20 cellular contexts compared by ENCODE assay signal in genomic region chr11:11481371-11481770, GRCh38.
A peak's percentile ranks its signal among the peaks of the same experiment; 100 is the strongest.
DNase-seq lines count a peak whose midpoint lies in the region; TF ChIP-seq lines count a peak whose summit lies in the region.
"Had no signal": no experiment of that assay in that cellular context is flagged by ENCODE, and none has a peak within 500 bp of the region (broad histone marks: within the 10 kb centered on the region; RNA-seq: fewer than 3 reads in every experiment).

No MANE protein-coding gene starts in this region.

- H3F3A ChIP-seq in smooth muscle cell (ENCODE audit: low read depth): no peaks in the 10 kb centered on the region

- no peak overlapping the region for H3K9ac ChIP-seq in smooth muscle cell (ENCODE audit: low read depth)

- no peaks in the 10 kb centered on the region for H3K36me3 Mint-ChIP-seq in chondrocyte (ENCODE audit: low read depth)
- H3K36me3 Mint-ChIP-seq: CD4-positive, CD25-positive, alpha-beta regulatory T cell had no signal

- no peak overlapping the region for H3K4me3 Mint-ChIP-seq in chondrocyte (ENCODE audit: unreplicated experiment)
- H3K4me3 Mint-ChIP-seq: B cell; CD4-positive, CD25-positive, alpha-beta regulatory T cell had no signal

- no peaks in the 10 kb centered on the region for H3K9me3 Mint-ChIP-seq in chondrocyte (ENCODE audit: low read depth)

- POLR2A ChIA-PET in HEK293 (lab: Yijun Ruan, JAX): no interaction called here

- peaks cover 10% of the 10 kb centered on the region for H4K20me1 ChIP-seq in smooth muscle cell (ENCODE audit: low read depth)

- H3K27ac Mint-ChIP-seq in chondrocyte (ENCODE audit: unreplicated experiment): peak overlapping the region; percentile 65
- H3K27ac Mint-ChIP-seq: B cell; CD4-positive, CD25-positive, alpha-beta regulatory T cell had no signal

- no peaks in the 10 kb centered on the region for H3K36me3 ChIP-seq in HEK293 (ENCODE audit: control insufficient read depth in 2 of 2, insufficient read depth in 1 of 2, low read length in 2 of 2)
- H3K36me3 ChIP-seq in left ventricle myocardium inferior: no peaks in the 10 kb centered on the region
- no peaks in the 10 kb centered on the region for H3K36me3 ChIP-seq in smooth muscle cell (ENCODE audit: low read depth)
- H3K36me3 ChIP-seq: SJCRH30 had no signal

- no peak overlapping the region for H3K4me2 ChIP-seq in smooth muscle cell

- H2AFZ ChIP-seq in smooth muscle cell (ENCODE audit: low read depth): no peak overlapping the region

- intact Hi-C loops in left ventricle myocardium inferior (cut with micrococcal nuclease): no loop called here

- H3K27ac ChIP-seq in HEK293 (ENCODE audit: extremely low read depth, low read depth, low read length) (no peak overlapping the region), left ventricle myocardium inferior (replicated peaks) (peak overlapping the region; percentile 70), smooth muscle cell (ENCODE audit: low read depth) (peak overlapping the region; percentile 61)
- H3K27ac ChIP-seq: HL-60, SJCRH30 had no signal

- H3K79me2 ChIP-seq in smooth muscle cell (ENCODE audit: low read depth): no peaks in the 10 kb centered on the region

- H3K27me3 Mint-ChIP-seq in chondrocyte (ENCODE audit: low read depth): no peaks in the 10 kb centered on the region
- H3K27me3 Mint-ChIP-seq: CD4-positive, CD25-positive, alpha-beta regulatory T cell had no signal

- TF ChIP-seq CTCF in HEK293 (tag by site-specific recombination; IDR thresholded peaks at IDR 0.05) (no peak), chondrocyte (IDR thresholded peaks at IDR 0.05) (no peak), left ventricle myocardium inferior (IDR thresholded peaks at IDR 0.05; ENCODE audit: borderline replicate concordance) (no peak), smooth muscle cell (IDR thresholded peaks at IDR 0.05; ENCODE audit: borderline replicate concordance, insufficient read depth, poor library complexity, severe bottlenecking) (no peak)

- DNase-seq in chondrocyte (ENCODE audit: low spot score) (no peak), left ventricle myocardium inferior (peak; percentile 29), smooth muscle cell (lab: John Stamatoyannopoulos, UW; ENCODE audit: unreplicated experiment) (no peak), NAMALWA (ENCODE audit: low spot score) (no peak), midbrain (lab: John Stamatoyannopoulos, UW) (no peak), nucleus accumbens (lab: John Stamatoyannopoulos, UW) (no peak)
- DNase-seq: Caco-2; CD4-positive, CD25-positive, alpha-beta regulatory T cell; DMS53; HCEC 1CT; NCI-H146; NCI-H2081; NCI-H524 treated with DMSO at 0.1 percent for 48 hours; NK-92 treated with Interleukin-12 subunit alpha and Interleukin-12 subunit beta, amount 100 ng/mL, for 24 hours; OCI-M1; RPMI8226; SJCRH30 had no signal

- H3K4me3 ChIP-seq in HEK293 (ENCODE audit: low read depth, low read length): no peak overlapping the region
- H3K4me3 ChIP-seq in left ventricle myocardium inferior: no peak overlapping the region
- no peak overlapping the region for H3K4me3 ChIP-seq in smooth muscle cell
- H3K4me3 ChIP-seq: SJCRH30 had no signal

- CTCF ChIA-PET in HEK293 (lab: Yijun Ruan, JAX): interaction anchor here (0.9 kb wide), 1 partner anchor 306 kb away, joined by 3 read pairs; no protein-coding TSS in a partner anchor

- H3K27me3 ChIP-seq in left ventricle myocardium inferior (ENCODE audit: low read depth) (no peaks in the 10 kb centered on the region), smooth muscle cell (ENCODE audit: low read depth) (no peaks in the 10 kb centered on the region)
- H3K27me3 ChIP-seq: SJCRH30 had no signal

- H3K4me1 ChIP-seq in HEK293 (ENCODE audit: control insufficient read depth, insufficient read depth, low read length) (no peaks in the 10 kb centered on the region; the same call in 1 of the 2 replicates), left ventricle myocardium inferior (peaks cover 58% of the 10 kb centered on the region), smooth muscle cell (ENCODE audit: low read depth) (no peaks in the 10 kb centered on the region)
- H3K4me1 ChIP-seq: Caco-2 had no signal

- WGBS in smooth muscle cell (ENCODE audit: low lambda C conversion rate): 68% methylated on average over 4 of the region's 4 CpGs

- H3K9me3 ChIP-seq in HEK293 (ENCODE audit: control insufficient read depth, insufficient read depth, low read depth, low read length): no peaks in the 10 kb centered on the region
- no peaks in the 10 kb centered on the region for H3K9me3 ChIP-seq in left ventricle myocardium inferior (replicated peaks)
- no peaks in the 10 kb centered on the region for H3K9me3 ChIP-seq in smooth muscle cell (replicated peaks; ENCODE audit: low read depth)
- H3K9me3 ChIP-seq: Caco-2, SJCRH30 had no signal

- H3K4me1 Mint-ChIP-seq in chondrocyte (ENCODE audit: low read depth): peaks cover 53% of the 10 kb centered on the region
- H3K4me1 Mint-ChIP-seq: B cell; CD4-positive, CD25-positive, alpha-beta regulatory T cell had no signal

TF ChIP-seq in HEK293, 187 proteins besides CTCF, POLR2A, EP300 and RAD21:
- TF ChIP-seq ZIC2 (tag by site-specific recombination; IDR thresholded peaks at IDR 0.05) (peak; percentile 57), ZNF202 (tag by site-specific recombination; IDR thresholded peaks at IDR 0.05; ENCODE audit: borderline replicate concordance) (no peak)
